In the genomic region with DNA sequence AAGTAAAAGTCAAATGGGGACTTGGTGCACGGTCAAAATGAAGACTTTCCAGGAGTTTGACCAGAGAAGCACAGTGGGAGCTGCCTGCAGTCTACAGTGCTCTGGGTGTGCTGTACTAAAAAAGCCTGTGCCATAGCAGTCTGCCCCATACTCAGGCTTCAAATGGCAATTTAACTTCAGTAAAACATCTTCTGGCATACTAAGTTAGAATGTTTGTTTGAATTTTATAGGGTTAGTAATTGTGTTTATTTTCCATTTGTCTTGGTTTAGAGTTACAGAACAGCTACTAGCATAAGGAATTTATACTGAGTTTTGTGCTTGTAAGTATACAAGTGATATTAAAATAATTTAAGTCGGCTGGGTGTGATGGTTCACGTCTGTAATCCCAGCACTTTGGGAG, we compare ENCODE assay signal across 17 cellular contexts. TPM values are rescaled to one million over a fixed set of nuclear protein-coding genes. Genes with fewer than 3 reads are reported as not detected.
A peak's percentile ranks its signal among the peaks of the same experiment; 100 is the strongest.
DNase-seq lines count a peak whose midpoint lies in the region; ATAC-seq, FAIRE-seq and TF ChIP-seq lines count a peak whose summit lies in the region.
"Had no signal": no experiment of that assay in that cellular context is flagged by ENCODE, and none has a peak within 500 bp of the region (broad histone marks: within the 10 kb centered on the region; RNA-seq: fewer than 3 reads in every experiment).

No MANE protein-coding gene starts in this region.

- H3K79me2 ChIP-seq in PC-3 (ENCODE audit: low read length): no peaks in the 10 kb centered on the region
- no peaks in the 10 kb centered on the region for H3K79me2 ChIP-seq in endothelial cell of umbilical vein (ENCODE audit: control insufficient read depth, insufficient read depth, low read length)

- TF ChIP-seq POLR2A in endothelial cell of umbilical vein (IDR thresholded peaks at IDR 0.05; ENCODE audit: low read depth, low read length): no peak

- ATAC-seq in PC-3 (peak; percentile 97), GM18519 (IDR thresholded peaks at IDR 0.05; ENCODE audit: low FRiP score, unreplicated experiment) (no peak)
- ATAC-seq: GM12878, GM23338 had no signal

- H3K36me3 ChIP-seq in PC-3 (ENCODE audit: low read depth, low read length) (no peaks in the 10 kb centered on the region), endothelial cell of umbilical vein (ENCODE audit: control insufficient read depth in 2 of 2, extremely low read depth in 1 of 2, insufficient read depth in 2 of 2, low read length in 2 of 2) (no peaks in the 10 kb centered on the region), colonic mucosa (no peaks in the 10 kb centered on the region)
- H3K36me3 ChIP-seq: BLaER1 had no signal

- FAIRE-seq in endothelial cell of umbilical vein (lab: Jason Lieb, UNC): peak; percentile 35
- FAIRE-seq: GM12878, GM18507 had no signal

- H3K9me2 ChIP-seq in PC-3 (replicated peaks; ENCODE audit: low read length): no peaks in the 10 kb centered on the region

- BruUV-seq in PC-3 (replicated peaks; lab: Mats Ljungman, UMichigan): no TSS peak
- no TSS peak for BruUV-seq in endothelial cell of umbilical vein (replicated peaks; lab: Mats Ljungman, UMichigan)

- dilution Hi-C loops in endothelial cell of umbilical vein (cut with MboI; ENCODE audit: extremely low pct_ligation_motif_present, low sequenced_read_pairs): no loop called here

- intact Hi-C loops in activated CD4-positive, alpha-beta T cell treated with anti-CD3 and anti-CD28 coated beads, Interleukin-2, amount 10 ng/mL, durations not matched to agents 24 days and 14 days (cut with micrococcal nuclease): no loop called here
- intact Hi-C loops in PC-3 (cut with micrococcal nuclease): loop anchor here (2.0 to 10.0 kb wide), 2 partner anchors 52 to 68 kb away; no protein-coding TSS in a partner anchor
- intact Hi-C loops in endothelial cell of umbilical vein (cut with micrococcal nuclease): no loop called here
- intact Hi-C loops in colonic mucosa (cut with DNase I): no loop called here

- peaks cover 16% of the 10 kb centered on the region for H3K27me3 Mint-ChIP-seq in activated CD4-positive, alpha-beta T cell treated with anti-CD3 and anti-CD28 coated beads, Interleukin-2, amount 10 ng/mL, durations not matched to agents 24 days and 14 days

- H2AFZ ChIP-seq in PC-3 (ENCODE audit: low read length) (no peak overlapping the region), endothelial cell of umbilical vein (ENCODE audit: low read depth, low read length) (no peak overlapping the region)
- H2AFZ ChIP-seq: GM23338 had no signal

- POLR2A ChIA-PET in PC-3 (lab: Charles Lee; ENCODE audit: unreplicated experiment): interaction anchor here (0.6 kb wide), 1 partner anchor 23 kb away, joined by 10 read pairs; no protein-coding TSS in a partner anchor
- POLR2A ChIA-PET in endothelial cell of umbilical vein (lab: Charles Lee): no interaction called here

- H3K4me1 ChIP-seq in PC-3 (ENCODE audit: insufficient read depth, low read length) (peaks cover 14% of the 10 kb centered on the region), endothelial cell of umbilical vein (ENCODE audit: control insufficient read depth, extremely low read depth, insufficient read depth, low read length) (peaks cover 10% of the 10 kb centered on the region), colonic mucosa (no peaks in the 10 kb centered on the region)
- H3K4me1 ChIP-seq: BLaER1 had no signal

- H3K27me3 ChIP-seq in PC-3 (ENCODE audit: low read length) (no peaks in the 10 kb centered on the region), endothelial cell of umbilical vein (ENCODE audit: control insufficient read depth in 2 of 2, insufficient read depth in 2 of 2, low read length in 2 of 2) (peaks cover 8 to 15% of the 10 kb centered on the region in 2 experiments), colonic mucosa (no peaks in the 10 kb centered on the region)
- H3K27me3 ChIP-seq: BLaER1 had no signal

- peak; percentile 29 for DNase-seq in activated CD4-positive, alpha-beta T cell treated with anti-CD3 and anti-CD28 coated beads, Interleukin-2, amount 10 ng/mL, durations not matched to agents 24 days and 14 days
- DNase-seq in activated CD4-positive, alpha-beta T cell treated with anti-CD3 and anti-CD28 coated beads for 1 hour: no peak
- DNase-seq in PC-3 (peak; percentile 82), endothelial cell of umbilical vein (ENCODE audit: low read depth, low spot score) (no peak), colonic mucosa (no peak)
- DNase-seq in stimulated activated CD4-positive, alpha-beta T cell treated with anti-CD3 and anti-CD28 coated beads, Interleukin-4, amount 100 ng/mL, for 24 hours: no peak
- DNase-seq: 8988T; AML-193; CD4-positive, CD25-positive, alpha-beta regulatory T cell; DMS53; H9 had no signal

- H4K20me1 ChIP-seq in PC-3 (ENCODE audit: low read length) (no peaks in the 10 kb centered on the region), endothelial cell of umbilical vein (replicated peaks; ENCODE audit: control insufficient read depth, extremely low read depth, insufficient read depth, low read length) (no peaks in the 10 kb centered on the region)
- H4K20me1 ChIP-seq: BLaER1 had no signal

- H3K4me2 ChIP-seq in PC-3 (ENCODE audit: low read length) (peak overlapping the region; percentile 8; the same call in 1 of the 2 replicates), endothelial cell of umbilical vein (ENCODE audit: insufficient read depth, low read length) (no peak overlapping the region)
- H3K4me2 ChIP-seq: BLaER1, GM23338 had no signal

- H3K4me3 Mint-ChIP-seq in activated CD4-positive, alpha-beta T cell treated with anti-CD3 and anti-CD28 coated beads, Interleukin-2, amount 10 ng/mL, durations not matched to agents 24 days and 14 days: no peak overlapping the region
- H3K4me3 Mint-ChIP-seq: CD4-positive, CD25-positive, alpha-beta regulatory T cell; GM23338; H9; IgD-negative memory B cell had no signal

- no peak overlapping the region for H3K4me3 ChIP-seq in PC-3 (ENCODE audit: low read length)
- H3K4me3 ChIP-seq in endothelial cell of umbilical vein (replicated peaks in 1 of 3; ENCODE audit: insufficient read depth in 1 of 3, low read depth in 1 of 3, low read length in 3 of 3): no peak overlapping the region
- no peak overlapping the region for H3K4me3 ChIP-seq in colonic mucosa
- H3K4me3 ChIP-seq: BLaER1, GM12878, GM23338 had no signal

- H3K27ac Mint-ChIP-seq in activated CD4-positive, alpha-beta T cell treated with anti-CD3 and anti-CD28 coated beads, Interleukin-2, amount 10 ng/mL, durations not matched to agents 24 days and 14 days: no peak overlapping the region
- H3K27ac Mint-ChIP-seq: CD4-positive, CD25-positive, alpha-beta regulatory T cell; GM23338; H9 had no signal

- H3K9me1 ChIP-seq in endothelial cell of umbilical vein (replicated peaks; ENCODE audit: control insufficient read depth, extremely low read depth, insufficient read depth, low read length): no peaks in the 10 kb centered on the region

- H3K27ac ChIP-seq in PC-3 (ENCODE audit: low read length): peak overlapping the region; percentile 4; the same call in 1 of the 2 replicates
- H3K27ac ChIP-seq in endothelial cell of umbilical vein (ENCODE audit: insufficient read depth, low read depth, low read length): no peak overlapping the region
- H3K27ac ChIP-seq in colonic mucosa: no peak overlapping the region
- H3K27ac ChIP-seq: BLaER1 had no signal

- CTCF ChIA-PET in PC-3 (lab: Charles Lee): interaction anchor here (0.7 to 1.0 kb wide), 2 partner anchors 29 to 73 kb away, joined by 3 read pairs; partner anchors contain the start of gene LIPT2
- CTCF ChIA-PET in endothelial cell of umbilical vein (lab: Charles Lee): no interaction called here

- H3K9me3 Mint-ChIP-seq in activated CD4-positive, alpha-beta T cell treated with anti-CD3 and anti-CD28 coated beads, Interleukin-2, amount 10 ng/mL, durations not matched to agents 24 days and 14 days: no peaks in the 10 kb centered on the region
- H3K9me3 Mint-ChIP-seq: GM23338, IgD-negative memory B cell had no signal

- no peak for TF ChIP-seq CTCF in PC-3 (conservative IDR thresholded peaks at IDR 0.05; ENCODE audit: low read depth, low read length)
- TF ChIP-seq CTCF in endothelial cell of umbilical vein (IDR thresholded peaks at IDR 0.05; ENCODE audit: extremely low read depth in 1 of 2, insufficient read depth in 1 of 2, low read depth in 1 of 2, low read length in 2 of 2): no peak
- no peak for TF ChIP-seq CTCF in colonic mucosa (IDR thresholded peaks at IDR 0.05)

- no peaks in the 10 kb centered on the region for H3F3A ChIP-seq in PC-3 (ENCODE audit: low read length, unreplicated experiment)

- H3K9me3 ChIP-seq in PC-3 (ENCODE audit: low read length): no peaks in the 10 kb centered on the region
- no peaks in the 10 kb centered on the region for H3K9me3 ChIP-seq in endothelial cell of umbilical vein (replicated peaks; ENCODE audit: control insufficient read depth, insufficient read depth, low read length)
- no peaks in the 10 kb centered on the region for H3K9me3 ChIP-seq in colonic mucosa
- H3K9me3 ChIP-seq: BLaER1 had no signal

- no peaks in the 10 kb centered on the region for H3K36me3 Mint-ChIP-seq in activated CD4-positive, alpha-beta T cell treated with anti-CD3 and anti-CD28 coated beads, Interleukin-2, amount 10 ng/mL, durations not matched to agents 24 days and 14 days (ENCODE audit: low read depth)
- H3K36me3 Mint-ChIP-seq: CD4-positive, CD25-positive, alpha-beta regulatory T cell; IgD-negative memory B cell had no signal

- no peaks in the 10 kb centered on the region for H3K4me1 Mint-ChIP-seq in activated CD4-positive, alpha-beta T cell treated with anti-CD3 and anti-CD28 coated beads, Interleukin-2, amount 10 ng/mL, durations not matched to agents 24 days and 14 days
- H3K4me1 Mint-ChIP-seq: CD4-positive, CD25-positive, alpha-beta regulatory T cell; GM23338; H9; IgD-negative memory B cell had no signal

- H3K9ac ChIP-seq in PC-3 (ENCODE audit: low read length) (no peak overlapping the region), endothelial cell of umbilical vein (replicated peaks; ENCODE audit: extremely low read depth, insufficient read depth, low read length) (no peak overlapping the region), colonic mucosa (ENCODE audit: low read depth in 2 of 2, low read length in 2 of 2) (no peak overlapping the region)
- H3K9ac ChIP-seq: BLaER1 had no signal

RNA-seq across cellular contexts. Expression of gene LIPT2, which starts 29.3 kb away (rescaled TPM):
- total RNA-seq in activated CD4-positive, alpha-beta T cell treated with anti-CD3 and anti-CD28 coated beads, Interleukin-2, amount 10 ng/mL, durations not matched to agents 24 days and 14 days: 3.1 and 4.7 TPM in 2 replicates
- 9.4 and 11.3 TPM in 2 replicates for total RNA-seq in PC-3 (2014; rRNA removed)
- total RNA-seq in endothelial cell of umbilical vein: 1.7 and 3.2 TPM in 2 replicates
- polyA plus RNA-seq in endothelial cell of umbilical vein: 4.0 and 4.1 TPM in 2 replicates
- polyA plus RNA-seq in endothelial cell of umbilical vein (2011; cell fraction: cytosol; rRNA removed): 3.0 and 3.1 TPM in 2 replicates
- polyA plus RNA-seq in endothelial cell of umbilical vein (2011; cell fraction: nucleus; rRNA removed): 1.8 and 3.0 TPM in 2 replicates
- 1.1 and 1.8 TPM in 2 replicates for polyA plus RNA-seq in endothelial cell of umbilical vein (2012)
- polyA minus RNA-seq in endothelial cell of umbilical vein: 3.3 and 5.6 TPM in 2 replicates
- polyA minus RNA-seq in endothelial cell of umbilical vein (2011; cell fraction: cytosol; rRNA and poly(A)+ RNA removed): 4.3 TPM
- polyA minus RNA-seq in endothelial cell of umbilical vein (2011; cell fraction: nucleus; rRNA and poly(A)+ RNA removed): 2.7 and 3.3 TPM in 2 replicates
- total RNA-seq in colonic mucosa: 1 to 10 TPM; 3.9 to 4.4 TPM

RNA-seq across cellular contexts. Expression of gene KCNE3, which starts 55.4 kb away (rescaled TPM):
- total RNA-seq in activated CD4-positive, alpha-beta T cell treated with anti-CD3 and anti-CD28 coated beads, Interleukin-2, amount 10 ng/mL, durations not matched to agents 24 days and 14 days: not detected in 2 replicates
- total RNA-seq in PC-3 (2014; rRNA removed) (0.58 and 0.73 TPM in 2 replicates), endothelial cell of umbilical vein (1.3 and 2.2 TPM in 2 replicates), colonic mucosa (10 to 100 TPM; 31.9 to 41.2 TPM)
- polyA plus RNA-seq in endothelial cell of umbilical vein: 0.51 and 0.97 TPM in 2 replicates
- polyA plus RNA-seq in endothelial cell of umbilical vein (2011; cell fraction: cytosol; rRNA removed): 0.55 and 0.97 TPM in 2 replicates
- polyA plus RNA-seq in endothelial cell of umbilical vein (2011; cell fraction: nucleus; rRNA removed): 1.0 TPM in 2 replicates
- polyA plus RNA-seq in endothelial cell of umbilical vein (2012): 0.26 and 0.37 TPM in 2 replicates
- polyA minus RNA-seq in endothelial cell of umbilical vein: 0.61 and 2.0 TPM in 2 replicates
- not detected for polyA minus RNA-seq in endothelial cell of umbilical vein (2011; cell fraction: cytosol; rRNA and poly(A)+ RNA removed)
- polyA minus RNA-seq in endothelial cell of umbilical vein (2011; cell fraction: nucleus; rRNA and poly(A)+ RNA removed): 0.14 and 0.29 TPM in 2 replicates
- total RNA-seq: CD4-positive, CD25-positive, alpha-beta regulatory T cell; GM12878 had no signal
- polyA plus RNA-seq: GM12878, IgD-negative memory B cell had no signal

Comparison
In these comparisons a context has a peak if more than half of its experiments do, and no peak if none do; other contexts are left out.
1. DNase-seq: peak in activated CD4-positive, alpha-beta T cell treated with anti-CD3 and anti-CD28 coated beads, Interleukin-2, amount 10 ng/mL, durations not matched to agents 24 days and 14 days (single experiment) and PC-3 (single experiment); none in activated CD4-positive, alpha-beta T cell treated with anti-CD3 and anti-CD28 coated beads for 1 hour (single experiment), endothelial cell of umbilical vein (single experiment), stimulated activated CD4-positive, alpha-beta T cell treated with anti-CD3 and anti-CD28 coated beads, Interleukin-4, amount 100 ng/mL, for 24 hours (single experiment) and colonic mucosa (single experiment).
2. RNA of gene KCNE3, which starts 55.4 kb away (total RNA-seq): 31.9 to 41.2 TPM in colonic mucosa; 1.3 to 2.2 TPM in endothelial cell of umbilical vein, 0.58 to 0.73 TPM in PC-3 and not detected in activated CD4-positive, alpha-beta T cell treated with anti-CD3 and anti-CD28 coated beads, Interleukin-2, amount 10 ng/mL, durations not matched to agents 24 days and 14 days; every median in the first group is over 10 times any median in the second.